In the genomic region with DNA sequence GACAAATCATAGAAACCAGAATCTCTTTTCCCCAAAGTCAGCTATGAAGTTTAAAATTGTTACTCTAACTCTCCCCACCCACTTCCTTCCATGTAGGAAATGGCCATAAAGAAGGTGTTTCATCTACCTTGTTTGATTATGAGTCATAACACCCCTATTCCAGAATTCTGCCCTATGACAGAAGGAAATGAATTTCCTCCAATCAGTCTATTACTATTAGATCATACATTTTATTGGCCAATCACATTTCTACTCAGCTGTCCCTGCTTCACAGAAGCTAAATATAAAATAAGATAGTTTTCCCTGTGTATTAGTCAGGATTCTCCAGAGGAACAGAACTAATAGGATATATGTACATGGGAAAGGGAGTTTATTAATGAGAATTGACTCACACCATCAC, we compare ENCODE assay signal across 17 cellular contexts.
"Had no signal": no experiment of that assay in that cellular context is flagged by ENCODE, and none has a peak within 500 bp of the region (broad histone marks: within the 10 kb centered on the region; RNA-seq: fewer than 3 reads in every experiment).

No MANE protein-coding gene starts in this region.

- H3K27me3 Mint-ChIP-seq: activated naive CD4-positive, alpha-beta T cell treated with anti-CD3 and anti-CD28 coated beads, Interleukin-2, amount 50 U/mL, for 24 hours; naive B cell; stimulated activated naive B cell treated with anti-CD40 and anti-IgM and Interleukin-4, amounts not matched to agents 10 μg/mL and 1 μg/mL and 100 μg/mL, for 72 hours had no signal

- H3K36me3 ChIP-seq: ascending aorta, left lung, ovary, sigmoid colon, thoracic aorta, upper lobe of left lung had no signal

- H3K27ac Mint-ChIP-seq: activated naive CD4-positive, alpha-beta T cell treated with anti-CD3 and anti-CD28 coated beads, Interleukin-2, amount 50 U/mL, for 24 hours; activated T-cell treated with anti-CD3 and anti-CD28 coated beads, Interleukin-2, amount 50 U/mL, for 72 hours; stimulated activated naive B cell treated with anti-CD40 and anti-IgM and Interleukin-4, amounts not matched to agents 10 μg/mL and 1 μg/mL and 100 μg/mL, for 72 hours; T-helper 1 cell treated with Interleukin-12 subunit alpha and Interleukin-12 subunit beta and Interleukin-4 antibody, amounts not matched to agents 30 μg/mL and 1 μg/mL, for 36 hours had no signal

- H3K27me3 ChIP-seq: ascending aorta, left lung, ovary, sigmoid colon, upper lobe of left lung had no signal

- ATAC-seq: activated T-cell treated with anti-CD3 and anti-CD28 coated beads, Interleukin-2, amount 50 U/mL, for 72 hours; left lung; stimulated activated naive B cell treated with anti-CD40 and anti-IgM and Interleukin-4, amounts not matched to agents 10 μg/mL and 1 μg/mL and 100 μg/mL, for 72 hours had no signal

- H3K27ac ChIP-seq: ascending aorta, left lung, ovary, sigmoid colon, thoracic aorta, upper lobe of left lung had no signal

- H3K9me3 Mint-ChIP-seq: activated naive CD4-positive, alpha-beta T cell treated with anti-CD3 and anti-CD28 coated beads, Interleukin-2, amount 50 U/mL, for 24 hours had no signal

- H3K4me3 Mint-ChIP-seq: activated naive CD4-positive, alpha-beta T cell treated with anti-CD3 and anti-CD28 coated beads, Interleukin-2, amount 50 U/mL, for 24 hours; activated T-cell treated with anti-CD3 and anti-CD28 coated beads, Interleukin-2, amount 50 U/mL, for 72 hours; naive B cell; stimulated activated naive B cell treated with anti-CD40 and anti-IgM and Interleukin-4, amounts not matched to agents 10 μg/mL and 1 μg/mL and 100 μg/mL, for 72 hours; T-helper 1 cell treated with Interleukin-12 subunit alpha and Interleukin-12 subunit beta and Interleukin-4 antibody, amounts not matched to agents 30 μg/mL and 1 μg/mL, for 36 hours had no signal

- H3K9me3 ChIP-seq: ascending aorta, left lung, ovary, sigmoid colon, thoracic aorta, upper lobe of left lung had no signal

- DNase-seq: activated CD4-positive, CD25-positive, alpha-beta regulatory T cell treated with anti-CD3 and anti-CD28 coated beads, Interleukin-2, amount 50 U/mL, for 72 hours; activated gamma-delta T cell; activated T-cell treated with anti-CD3 and anti-CD28 coated beads, Interleukin-2, amount 50 U/mL, for 72 hours; effector memory CD4-positive, alpha-beta T cell; foreskin melanocyte; hypothalamus; left lung; naive B cell; ovary; sigmoid colon; stimulated activated CD4-positive, alpha-beta T cell treated with anti-CD3 and anti-CD28 coated beads, Interleukin-4, amount 100 ng/mL, for 4 hours; stimulated activated naive B cell treated with anti-CD40 and anti-IgM and Interleukin-4, amounts not matched to agents 10 μg/mL and 1 μg/mL and 100 μg/mL, for 72 hours; upper lobe of left lung had no signal

- H3K4me1 ChIP-seq: ascending aorta, sigmoid colon, upper lobe of left lung had no signal

- H3K4me3 ChIP-seq: ascending aorta, left lung, ovary, sigmoid colon, thoracic aorta, upper lobe of left lung had no signal
